In genomic region chr10:101569465-101569837, GRCh38 we compare ENCODE assay signal across 9 cellular contexts. TPM values are rescaled to one million over a fixed set of nuclear protein-coding genes. Genes with fewer than 3 reads are reported as not detected.
A peak's percentile ranks its signal among the peaks of the same experiment; 100 is the strongest.
DNase-seq lines count a peak whose midpoint lies in the region; ATAC-seq lines count a peak whose summit lies in the region.
"Had no signal": no experiment of that assay in that cellular context is flagged by ENCODE, and none has a peak within 500 bp of the region (broad histone marks: within the 10 kb centered on the region; RNA-seq: fewer than 3 reads in every experiment).

No MANE protein-coding gene starts in this region.

- H3K9me3 ChIP-seq in iPS-20b (ENCODE audit: insufficient read depth, low read depth, low read length), result 0 out of 2 replicates have a peak, but pooled peaks cover 7% of the 10 kb centered on the region

- no peaks in the 10 kb centered on the region for H3K36me3 ChIP-seq in iPS-20b (ENCODE audit: insufficient read depth, low read depth, low read length)

- H3K27ac Mint-ChIP-seq in activated CD8-positive, alpha-beta T cell treated with anti-CD3 and anti-CD28 coated beads, Interleukin-2, amount 10 ng/mL, durations not matched to agents 7 days and 5 days, result no peak overlapping the region
- H3K27ac Mint-ChIP-seq in stimulated activated naive CD8-positive, alpha-beta T cell treated with anti-CD3 and anti-CD28 coated beads, Interleukin-15, amount 100 ng/mL, for 72 hours, result no peak overlapping the region

- ATAC-seq in activated CD8-positive, alpha-beta T cell treated with anti-CD3 and anti-CD28 coated beads, Interleukin-2, amount 10 ng/mL, durations not matched to agents 7 days and 5 days, result no peak
- no peak for ATAC-seq in stimulated activated naive CD8-positive, alpha-beta T cell treated with anti-CD3 and anti-CD28 coated beads, Interleukin-15, amount 100 ng/mL, for 72 hours
- no peak for ATAC-seq in GM21515 (IDR thresholded peaks at IDR 0.05; ENCODE audit: unreplicated experiment)

- H3K4me1 ChIP-seq in iPS-20b (ENCODE audit: insufficient read depth, low read length), result peaks cover 6% of the 10 kb centered on the region; the same call in 1 of the 2 replicates

- H3K27me3 ChIP-seq in iPS-20b (ENCODE audit: insufficient read depth, low read length), result peaks cover 90% of the 10 kb centered on the region

- H3K36me3 Mint-ChIP-seq in activated CD8-positive, alpha-beta T cell treated with anti-CD3 and anti-CD28 coated beads, Interleukin-2, amount 10 ng/mL, durations not matched to agents 7 days and 5 days (ENCODE audit: low read depth), result no peaks in the 10 kb centered on the region

- CTCF ChIA-PET in activated CD8-positive, alpha-beta T cell treated with anti-CD3 and anti-CD28 coated beads, Interleukin-2, amount 10 ng/mL, durations not matched to agents 7 days and 5 days (lab: Charles Lee), result interaction anchor here (0.6 to 5.5 kb wide), 25 partner anchors 9 to 355 kb away, joined by 3 to 59 read pairs (median 3); partner anchors contain the start of genes DPCD and POLL

- no peak overlapping the region for H3K27ac ChIP-seq in iPS-20b (ENCODE audit: low read length)
- H3K27ac ChIP-seq: tibial nerve had no signal

- DNase-seq in activated CD8-positive, alpha-beta memory T cell treated with anti-CD3 and anti-CD28 coated beads, Interleukin-2, amount 50 U/mL, for 48 hours, result peak; percentile 56
- DNase-seq in activated CD8-positive, alpha-beta memory T cell treated with anti-CD3 and anti-CD28 coated beads, Interleukin-2, amount 50 U/mL, for 4 hours, result no peak
- DNase-seq in activated CD8-positive, alpha-beta T cell treated with anti-CD3 and anti-CD28 coated beads, Interleukin-2, amount 10 ng/mL, durations not matched to agents 7 days and 5 days, result no peak
- no peak for DNase-seq in stimulated activated naive CD8-positive, alpha-beta T cell treated with anti-CD3 and anti-CD28 coated beads, Interleukin-15, amount 100 ng/mL, for 72 hours
- no peak for DNase-seq in NCI-H187 (lab: John Stamatoyannopoulos, UW)
- no peak for DNase-seq in NCI-H446 treated with DMSO at 0.1 percent for 48 hours (lab: John Stamatoyannopoulos, UW)

- H3K27me3 Mint-ChIP-seq in activated CD8-positive, alpha-beta T cell treated with anti-CD3 and anti-CD28 coated beads, Interleukin-2, amount 10 ng/mL, durations not matched to agents 7 days and 5 days (ENCODE audit: low read depth), result peaks cover 52% of the 10 kb centered on the region
- H3K27me3 Mint-ChIP-seq in stimulated activated naive CD8-positive, alpha-beta T cell treated with anti-CD3 and anti-CD28 coated beads, Interleukin-15, amount 100 ng/mL, for 72 hours, result peaks cover 68% of the 10 kb centered on the region

- H3K4me3 Mint-ChIP-seq in activated CD8-positive, alpha-beta T cell treated with anti-CD3 and anti-CD28 coated beads, Interleukin-2, amount 10 ng/mL, durations not matched to agents 7 days and 5 days, result peak overlapping the region; percentile 69
- H3K4me3 Mint-ChIP-seq in stimulated activated naive CD8-positive, alpha-beta T cell treated with anti-CD3 and anti-CD28 coated beads, Interleukin-15, amount 100 ng/mL, for 72 hours, result peak overlapping the region; percentile 76 to 83

- no peaks in the 10 kb centered on the region for H3K9me3 Mint-ChIP-seq in activated CD8-positive, alpha-beta T cell treated with anti-CD3 and anti-CD28 coated beads, Interleukin-2, amount 10 ng/mL, durations not matched to agents 7 days and 5 days (ENCODE audit: insufficient read depth)
- no peaks in the 10 kb centered on the region for H3K9me3 Mint-ChIP-seq in stimulated activated naive CD8-positive, alpha-beta T cell treated with anti-CD3 and anti-CD28 coated beads, Interleukin-15, amount 100 ng/mL, for 72 hours

- H3K4me1 Mint-ChIP-seq in activated CD8-positive, alpha-beta T cell treated with anti-CD3 and anti-CD28 coated beads, Interleukin-2, amount 10 ng/mL, durations not matched to agents 7 days and 5 days (ENCODE audit: low read depth), result peaks cover 20% of the 10 kb centered on the region
- peaks cover 43% of the 10 kb centered on the region for H3K4me1 Mint-ChIP-seq in stimulated activated naive CD8-positive, alpha-beta T cell treated with anti-CD3 and anti-CD28 coated beads, Interleukin-15, amount 100 ng/mL, for 72 hours

- POLR2A ChIA-PET in activated CD8-positive, alpha-beta T cell treated with anti-CD3 and anti-CD28 coated beads, Interleukin-2, amount 10 ng/mL, durations not matched to agents 7 days and 5 days (lab: Charles Lee), result no interaction called here

- H3K4me3 ChIP-seq in iPS-20b (ENCODE audit: low read length), result peak overlapping the region; percentile 78; the same call in 1 of the 2 replicates

- no peak overlapping the region; the same call in 1 of the 2 replicates for H3K9ac ChIP-seq in iPS-20b (ENCODE audit: low read depth, low read length)

RNA-seq across cellular contexts. Expression of gene POLL, which starts 18.6 kb away (rescaled TPM):
- 10 to 100 TPM; 25.3 to 28.5 TPM for total RNA-seq in activated CD8-positive, alpha-beta T cell treated with anti-CD3 and anti-CD28 coated beads, Interleukin-2, amount 10 ng/mL, durations not matched to agents 7 days and 5 days

RNA-seq across cellular contexts. Expression of gene DPCD, which starts 18.7 kb away (rescaled TPM):
- total RNA-seq in activated CD8-positive, alpha-beta T cell treated with anti-CD3 and anti-CD28 coated beads, Interleukin-2, amount 10 ng/mL, durations not matched to agents 7 days and 5 days, result 1 to 10 TPM; 5.1 to 6.2 TPM
